8 cellular contexts compared by ENCODE assay signal in genomic region chr17:74957935-74958549, GRCh38. TPM values are rescaled to one million over a fixed set of nuclear protein-coding genes. Genes with fewer than 3 reads are reported as not detected.
A peak's percentile ranks its signal among the peaks of the same experiment; 100 is the strongest.
DNase-seq lines count a peak whose midpoint lies in the region; ATAC-seq and TF ChIP-seq lines count a peak whose summit lies in the region.

No MANE protein-coding gene starts in this region.

- no peak overlapping the region for H2BK5ac ChIP-seq in mesendoderm (ENCODE audit: low read length)

- H3K4me3 ChIP-seq in dorsolateral prefrontal cortex (no peak overlapping the region), mesendoderm (ENCODE audit: low read length) (no peak overlapping the region)

- TF ChIP-seq CTCF in dorsolateral prefrontal cortex (IDR thresholded peaks at IDR 0.05 in 54 of 56, conservative IDR thresholded peaks at IDR 0.05 in 2 of 56; ENCODE audit: low read depth in 1 of 56, partially characterized antibody in 56 of 56), result peak; percentile 74 to 97 (median 89)

- peak; percentile 89 for DNase-seq in AG08396 (ENCODE audit: low spot score)
- peak; percentile 18 for DNase-seq in NCI-H82 treated with DMSO at 0.1 percent for 48 hours (lab: John Stamatoyannopoulos, UW; ENCODE audit: unreplicated experiment)
- DNase-seq in activated CD4-positive, alpha-beta T cell treated with anti-CD3 and anti-CD28 coated beads, Interleukin-2, amount 50 U/mL, for 48 hours, result peak; percentile 88 to 89
- peak; percentile 53 to 81 (median 76) for DNase-seq in dorsolateral prefrontal cortex
- DNase-seq in mesendoderm, result peak; percentile 59
- peak; percentile 74 for DNase-seq in stimulated activated CD8-positive, alpha-beta memory T cell treated with anti-CD3 and anti-CD28 coated beads, Interleukin-4, amount 100 ng/mL, for 24 hours (ENCODE audit: low read depth)

- H3K18ac ChIP-seq in mesendoderm (ENCODE audit: low read length), result no peak overlapping the region

- H3K79me1 ChIP-seq in mesendoderm (ENCODE audit: low read length), result no peaks in the 10 kb centered on the region

- H3K36me3 ChIP-seq in mesendoderm (ENCODE audit: control insufficient read depth, insufficient read depth, low read length), result no peaks in the 10 kb centered on the region

- H2AK5ac ChIP-seq in mesendoderm (ENCODE audit: low read length), result no peak overlapping the region

- H3K4me1 ChIP-seq in mesendoderm (ENCODE audit: control insufficient read depth, low read depth, low read length), result no peaks in the 10 kb centered on the region

- H3K79me2 ChIP-seq in mesendoderm (ENCODE audit: control insufficient read depth, insufficient read depth, low read length), result no peaks in the 10 kb centered on the region

- no peak overlapping the region for H4K8ac ChIP-seq in mesendoderm (ENCODE audit: low read depth, low read length)

- H3K27ac ChIP-seq in dorsolateral prefrontal cortex (peak overlapping the region in 2 of 59 donors; percentile 19 to 28), mesendoderm (ENCODE audit: low read depth, low read length) (no peak overlapping the region)

- intact Hi-C loops in dorsolateral prefrontal cortex (cut with DNase I), result loop anchor here in 1 of 2 donors (2.0 to 10.0 kb wide), 2 partner anchors 35 to 163 kb away; partner anchors contain the start of gene USH1G

- H2BK15ac ChIP-seq in mesendoderm (replicated peaks; ENCODE audit: low read depth), result no peak overlapping the region

- ATAC-seq in GM19395 (IDR thresholded peaks at IDR 0.05; ENCODE audit: unreplicated experiment) (peak; percentile 50), GM19351 (IDR thresholded peaks at IDR 0.05; ENCODE audit: unreplicated experiment) (no peak)

- H3K4ac ChIP-seq in mesendoderm (ENCODE audit: low read depth, low read length), result no peak overlapping the region

- H2BK120ac ChIP-seq in mesendoderm (ENCODE audit: low read depth, low read length), result no peak overlapping the region

- H4K5ac ChIP-seq in mesendoderm (ENCODE audit: low read length), result no peak overlapping the region

- H3K9ac ChIP-seq in mesendoderm (ENCODE audit: low read length), result no peak overlapping the region

- H3K4me2 ChIP-seq in mesendoderm (ENCODE audit: low read length), result no peak overlapping the region

- no peak overlapping the region for H3K23ac ChIP-seq in mesendoderm (ENCODE audit: low read length)

- no peaks in the 10 kb centered on the region for H3K27me3 ChIP-seq in dorsolateral prefrontal cortex
- H3K27me3 ChIP-seq in mesendoderm (ENCODE audit: insufficient read depth, low read length, poor library complexity), result no peaks in the 10 kb centered on the region

- WGBS in mesendoderm (ENCODE audit: extremely low coverage, insufficient coverage, low lambda C conversion rate), result no CpG with 5 or more reads among the region's 26 CpGs

- H3K56ac ChIP-seq in mesendoderm (ENCODE audit: low read length), result no peak overlapping the region

RNA-seq across cellular contexts. Expression of gene HID1, which starts 14.5 kb away (rescaled TPM):
- total RNA-seq in dorsolateral prefrontal cortex, result 100 to 1,000 TPM in 81 of 120 experiments, 10 to 100 TPM in 39; 70.3 to 228 (median 111) TPM
- 5.3 TPM for polyA plus RNA-seq in mesendoderm (2013, experiment 1 of 2)
- 5.6 TPM for polyA plus RNA-seq in mesendoderm (2013, experiment 2 of 2)

RNA-seq across cellular contexts. Expression of gene OTOP3, which starts 22.3 kb away (rescaled TPM):
- total RNA-seq in dorsolateral prefrontal cortex, result not detected
- not detected for polyA plus RNA-seq in mesendoderm (2013, experiment 1 of 2)
- not detected for polyA plus RNA-seq in mesendoderm (2013, experiment 2 of 2)

RNA-seq across cellular contexts. Expression of gene CDR2L, which starts 29.4 kb away (rescaled TPM):
- total RNA-seq in dorsolateral prefrontal cortex, result 10 to 100 TPM; 11.9 to 63.9 (median 22.6) TPM
- 32.5 TPM for polyA plus RNA-seq in mesendoderm (2013, experiment 1 of 2)
- polyA plus RNA-seq in mesendoderm (2013, experiment 2 of 2), result 31.7 TPM

RNA-seq across cellular contexts. Expression of gene OTOP2, which starts 34.0 kb away (rescaled TPM):
- not detected for total RNA-seq in dorsolateral prefrontal cortex
- not detected for polyA plus RNA-seq in mesendoderm (2013, experiment 1 of 2)
- not detected for polyA plus RNA-seq in mesendoderm (2013, experiment 2 of 2)

RNA-seq across cellular contexts. Expression of gene USH1G, which starts 35.0 kb away (rescaled TPM):
- total RNA-seq in dorsolateral prefrontal cortex, result under 1 TPM in 3 of 120 experiments, not detected in 117; 0.10 to 0.19 (median 0.16) TPM
- 0.14 TPM for polyA plus RNA-seq in mesendoderm (2013, experiment 1 of 2)
- polyA plus RNA-seq in mesendoderm (2013, experiment 2 of 2), result 0.21 TPM

Comparison
In these comparisons a context has a peak if more than half of its experiments do, and no peak if none do; other contexts are left out.
1. DNase-seq: peak in every context shown above with its lines; median percentile 89 in AG08396; 88 in activated CD4-positive, alpha-beta T cell treated with anti-CD3 and anti-CD28 coated beads, Interleukin-2, amount 50 U/mL, for 48 hours; 76 in dorsolateral prefrontal cortex; 74 in stimulated activated CD8-positive, alpha-beta memory T cell treated with anti-CD3 and anti-CD28 coated beads, Interleukin-4, amount 100 ng/mL, for 24 hours; 59 in mesendoderm; 18 in NCI-H82 treated with DMSO at 0.1 percent for 48 hours.